ENCODE assay signal across 17 cellular contexts in genomic region chrX:74009041-74009440, GRCh38.
"Had no signal": no experiment of that assay in that cellular context is flagged by ENCODE, and none has a peak within 500 bp of the region (broad histone marks: within the 10 kb centered on the region; RNA-seq: fewer than 3 reads in every experiment).

No MANE protein-coding gene starts in this region.

- H3K36me3 ChIP-seq: sigmoid colon, suprapubic skin had no signal

- H3K9me3 ChIP-seq: sigmoid colon, suprapubic skin, upper lobe of left lung had no signal

- H3K27ac Mint-ChIP-seq: activated CD4-positive, alpha-beta memory T cell treated with anti-CD3 and anti-CD28 coated beads, Interleukin-2, amount 10 ng/mL, durations not matched to agents 7 days and 5 days; dendritic cell treated with granulocyte-macrophage colony-stimulating factor and Interleukin-4, amounts not matched to agents 40 ng/mL and 50 ng/mL, for 4 days had no signal

- H3K27me3 ChIP-seq: sigmoid colon, suprapubic skin, upper lobe of left lung had no signal

- H3K27me3 Mint-ChIP-seq: activated CD4-positive, alpha-beta memory T cell treated with anti-CD3 and anti-CD28 coated beads, Interleukin-2, amount 10 ng/mL, durations not matched to agents 7 days and 5 days; central memory CD8-positive, alpha-beta T cell; dendritic cell treated with granulocyte-macrophage colony-stimulating factor and Interleukin-4, amounts not matched to agents 40 ng/mL and 50 ng/mL, for 4 days had no signal

- H3K4me1 Mint-ChIP-seq: central memory CD8-positive, alpha-beta T cell had no signal

- DNase-seq: activated CD4-positive, alpha-beta memory T cell treated with anti-CD3 and anti-CD28 coated beads, Interleukin-2, amount 10 ng/mL, durations not matched to agents 7 days and 5 days; activated CD4-positive, CD25-positive, alpha-beta regulatory T cell treated with anti-CD3 and anti-CD28 coated beads, Interleukin-2, amount 50 U/mL, for 72 hours; activated CD8-positive, alpha-beta memory T cell treated with anti-CD3 and anti-CD28 coated beads, Interleukin-2, amount 50 U/mL, for 4 hours; activated naive CD4-positive, alpha-beta T cell; erythroblast; foreskin melanocyte; head of caudate nucleus; islet precursor cell; left ventricle myocardium superior; mesendoderm; sigmoid colon; stimulated activated CD4-positive, alpha-beta T cell treated with anti-CD3 and anti-CD28 coated beads, Interleukin-12 subunit alpha, Interleukin-12 subunit beta, amount 100 ng/mL, for 4 hours; stimulated activated naive CD4-positive, alpha-beta T cell treated with Interleukin-2 at 50 U/mL for 16 hours; upper lobe of left lung had no signal

- H3K4me1 ChIP-seq: sigmoid colon, suprapubic skin, upper lobe of left lung had no signal

- ATAC-seq: left ventricle myocardium superior had no signal

- H3K4me3 Mint-ChIP-seq: activated CD4-positive, alpha-beta memory T cell treated with anti-CD3 and anti-CD28 coated beads, Interleukin-2, amount 10 ng/mL, durations not matched to agents 7 days and 5 days; central memory CD8-positive, alpha-beta T cell; dendritic cell treated with granulocyte-macrophage colony-stimulating factor and Interleukin-4, amounts not matched to agents 40 ng/mL and 50 ng/mL, for 4 days had no signal

- H3K4me3 ChIP-seq: sigmoid colon, suprapubic skin, upper lobe of left lung had no signal

- H3K9me3 Mint-ChIP-seq: activated CD4-positive, alpha-beta memory T cell treated with anti-CD3 and anti-CD28 coated beads, Interleukin-2, amount 10 ng/mL, durations not matched to agents 7 days and 5 days; central memory CD8-positive, alpha-beta T cell; dendritic cell treated with granulocyte-macrophage colony-stimulating factor and Interleukin-4, amounts not matched to agents 40 ng/mL and 50 ng/mL, for 4 days had no signal

- H3K27ac ChIP-seq: sigmoid colon, suprapubic skin, upper lobe of left lung had no signal
